Comparison of ENCODE assay signal across 22 cellular contexts in the genomic region with DNA sequence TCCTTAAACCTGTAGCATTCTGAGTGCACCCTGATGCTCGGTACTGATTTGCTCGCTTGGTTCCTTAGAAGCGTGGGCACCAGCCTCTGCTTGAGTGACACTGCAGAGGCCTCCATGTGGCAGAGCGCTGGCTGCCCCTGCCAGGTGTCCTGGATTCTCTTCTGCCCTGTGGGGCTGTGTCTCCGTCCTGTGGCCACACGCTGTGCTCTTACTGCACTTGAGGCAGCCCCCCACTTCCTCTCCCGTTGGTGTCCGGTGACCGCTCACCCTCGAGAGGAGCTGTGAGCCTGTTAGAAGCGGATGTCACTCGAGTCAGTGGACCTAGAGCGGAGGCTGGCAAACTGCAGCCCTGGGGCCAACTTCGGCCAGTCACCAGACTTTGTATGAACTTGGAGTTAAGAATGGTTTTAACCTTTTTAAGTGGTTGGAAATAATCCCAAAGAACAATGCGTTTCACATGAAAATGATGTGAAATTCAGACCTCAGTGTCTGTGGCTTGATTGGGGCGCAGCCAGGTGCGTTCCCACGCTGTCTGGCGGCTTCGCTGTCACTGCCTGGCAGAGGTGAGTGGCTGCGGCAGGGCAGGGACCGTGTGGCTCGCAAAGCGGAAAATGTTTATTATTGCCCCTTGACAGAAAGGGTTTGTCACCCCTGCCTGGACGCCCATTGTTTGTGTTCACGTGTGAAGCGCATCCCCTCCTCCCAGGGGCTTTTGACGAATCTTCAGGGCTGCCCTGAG. TPM values are rescaled to one million over a fixed set of nuclear protein-coding genes. Genes with fewer than 3 reads are reported as not detected.
A peak's percentile ranks its signal among the peaks of the same experiment; 100 is the strongest.
DNase-seq lines count a peak whose midpoint lies in the region; ATAC-seq and TF ChIP-seq lines count a peak whose summit lies in the region.
"Had no signal": no experiment of that assay in that cellular context is flagged by ENCODE, and none has a peak within 500 bp of the region (broad histone marks: within the 10 kb centered on the region; RNA-seq: fewer than 3 reads in every experiment).

No MANE protein-coding gene starts in this region.

- H3K36me3 Mint-ChIP-seq in activated CD4-positive, alpha-beta T cell treated with anti-CD3 and anti-CD28 coated beads, Interleukin-2, amount 10 ng/mL, durations not matched to agents 7 days and 5 days (ENCODE audit: low read depth): peaks cover 47% of the 10 kb centered on the region
- peaks cover 60% of the 10 kb centered on the region for H3K36me3 Mint-ChIP-seq in nephron progenitor cell (ENCODE audit: low read depth)

- DNase-seq in activated CD4-positive, alpha-beta T cell treated with anti-CD3 and anti-CD28 coated beads, Interleukin-2, amount 10 ng/mL, durations not matched to agents 7 days and 5 days: no peak
- no peak for DNase-seq in activated CD4-positive, alpha-beta T cell treated with anti-CD3 and anti-CD28 coated beads for 1 hour
- DNase-seq in caudate nucleus (lab: John Stamatoyannopoulos, UW) (no peak), nephron progenitor cell (no peak), SW 1271 (lab: John Stamatoyannopoulos, UW) (no peak)
- DNase-seq: BE2C; Calu3; CD4-positive, alpha-beta memory T cell; DMS79 treated with DMSO at 0.1 percent for 48 hours; GDM1; GOT3; HFFc6; NCI-H187; NCI-H345; NCI-H69; SIG-M5 had no signal

- POLR2A ChIA-PET in activated CD4-positive, alpha-beta T cell treated with anti-CD3 and anti-CD28 coated beads, Interleukin-2, amount 10 ng/mL, durations not matched to agents 7 days and 5 days (lab: Charles Lee): no interaction called here

- no peaks in the 10 kb centered on the region for H3K27me3 Mint-ChIP-seq in activated CD4-positive, alpha-beta T cell treated with anti-CD3 and anti-CD28 coated beads, Interleukin-2, amount 10 ng/mL, durations not matched to agents 7 days and 5 days
- H3K27me3 Mint-ChIP-seq in nephron progenitor cell (ENCODE audit: low read depth, poor library complexity): no peaks in the 10 kb centered on the region
- H3K27me3 Mint-ChIP-seq: CD4-positive, alpha-beta memory T cell; IgD-negative memory B cell had no signal

- peaks cover 15% of the 10 kb centered on the region for H3K4me1 Mint-ChIP-seq in activated CD4-positive, alpha-beta T cell treated with anti-CD3 and anti-CD28 coated beads, Interleukin-2, amount 10 ng/mL, durations not matched to agents 7 days and 5 days
- H3K4me1 Mint-ChIP-seq in nephron progenitor cell: peaks cover 19% of the 10 kb centered on the region

- no peak overlapping the region for H3K4me3 Mint-ChIP-seq in activated CD4-positive, alpha-beta T cell treated with anti-CD3 and anti-CD28 coated beads, Interleukin-2, amount 10 ng/mL, durations not matched to agents 7 days and 5 days
- no peak overlapping the region for H3K4me3 Mint-ChIP-seq in nephron progenitor cell
- H3K4me3 Mint-ChIP-seq: CD4-positive, alpha-beta memory T cell; HFFc6; IgD-negative memory B cell had no signal

- H3K27ac Mint-ChIP-seq in activated CD4-positive, alpha-beta T cell treated with anti-CD3 and anti-CD28 coated beads, Interleukin-2, amount 10 ng/mL, durations not matched to agents 7 days and 5 days: peak overlapping the region; percentile 41
- H3K27ac Mint-ChIP-seq in nephron progenitor cell: peak overlapping the region; percentile 86
- H3K27ac Mint-ChIP-seq: HFFc6, IgD-negative memory B cell had no signal

- TF ChIP-seq CTCF in nephron progenitor cell (IDR thresholded peaks at IDR 0.05): no peak

- peak overlapping the region; percentile 68 for H3K27ac ChIP-seq in caudate nucleus (ENCODE audit: low read depth, low read length)
- peak overlapping the region; percentile 89 for H3K27ac ChIP-seq in temporal lobe (ENCODE audit: low read depth, low read length)
- H3K27ac ChIP-seq: 22Rv1 had no signal

- CTCF ChIA-PET in activated CD4-positive, alpha-beta T cell treated with anti-CD3 and anti-CD28 coated beads, Interleukin-2, amount 10 ng/mL, durations not matched to agents 7 days and 5 days (lab: Charles Lee): interaction anchor here (0.8 kb wide), 1 partner anchor 15 kb away, joined by 3 read pairs; no protein-coding TSS in a partner anchor

- ATAC-seq in GM21619 (IDR thresholded peaks at IDR 0.05; ENCODE audit: unreplicated experiment): no peak
- ATAC-seq in HG02981 (IDR thresholded peaks at IDR 0.05; ENCODE audit: unreplicated experiment): no peak
- ATAC-seq: GM12878 had no signal

- no peaks in the 10 kb centered on the region for H3K9me3 Mint-ChIP-seq in activated CD4-positive, alpha-beta T cell treated with anti-CD3 and anti-CD28 coated beads, Interleukin-2, amount 10 ng/mL, durations not matched to agents 7 days and 5 days
- no peaks in the 10 kb centered on the region for H3K9me3 Mint-ChIP-seq in nephron progenitor cell
- H3K9me3 Mint-ChIP-seq: CD4-positive, alpha-beta memory T cell; HFFc6; IgD-negative memory B cell had no signal

RNA-seq across cellular contexts. Expression of a gene that starts 53.1 kb away (rescaled TPM):
- total RNA-seq in activated CD4-positive, alpha-beta T cell treated with anti-CD3 and anti-CD28 coated beads, Interleukin-2, amount 10 ng/mL, durations not matched to agents 7 days and 5 days: 10 to 100 TPM; 15.5 to 17.0 TPM
- total RNA-seq in temporal lobe: 11.8 TPM
